23 cellular contexts compared by ENCODE assay signal in the genomic region with DNA sequence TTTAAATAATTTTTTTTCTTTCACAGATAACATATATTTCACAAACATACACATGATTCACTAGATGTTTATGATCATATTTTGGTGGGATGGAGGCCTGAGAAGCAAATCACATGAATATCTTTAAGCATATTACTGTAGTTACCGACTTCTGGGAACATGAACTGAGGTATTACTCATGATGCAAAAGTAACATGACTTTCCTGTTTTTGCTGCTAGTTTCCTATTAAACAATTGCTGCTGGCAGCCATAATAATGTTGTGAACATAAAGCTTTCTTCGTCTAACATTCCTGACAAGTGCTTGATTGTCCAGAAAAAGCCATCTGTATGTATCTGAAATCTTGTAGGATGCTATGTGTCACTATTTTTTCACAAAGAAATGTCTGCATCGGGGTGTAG.
DNase-seq lines count a peak whose midpoint lies in the region; ATAC-seq and TF ChIP-seq lines count a peak whose summit lies in the region.
"Had no signal": no experiment of that assay in that cellular context is flagged by ENCODE, and none has a peak within 500 bp of the region (broad histone marks: within the 10 kb centered on the region; RNA-seq: fewer than 3 reads in every experiment).

No MANE protein-coding gene starts in this region.

- ATAC-seq in SK-N-SH treated with all-trans-retinoic acid at 6 μM for 48 hours, result no peak
- ATAC-seq in GM19397 (IDR thresholded peaks at IDR 0.05; ENCODE audit: unreplicated experiment), result no peak

- no peak for DNase-seq in SK-N-SH
- DNase-seq in epithelial cell of esophagus (ENCODE audit: low read depth), result peak; percentile 6
- DNase-seq in lung microvascular endothelial cell (ENCODE audit: low read depth in 2 of 2), result peak; percentile 85 to 93
- DNase-seq in NCI-H1417 (lab: John Stamatoyannopoulos, UW), result no peak
- no peak for DNase-seq in SK-N-DZ (ENCODE audit: low spot score)
- DNase-seq: Calu3; CD8-positive, alpha-beta memory T cell; DMS153; DND-41; HCEC 1CT; NCI-H1092 treated with DMSO at 0.1 percent for 48 hours; NCI-H146; NCI-H1930; NCI-H2107; NCI-H446 treated with DMSO at 0.1 percent for 48 hours; NCI-H526; RPMI8226; SHP77; SW 1271 had no signal

- no peak overlapping the region for H3K4me2 ChIP-seq in SK-N-SH

- no peaks in the 10 kb centered on the region for H3K79me2 ChIP-seq in SK-N-SH (ENCODE audit: insufficient read depth)

- peak overlapping the region; percentile 48; the same call in 1 of the 2 replicates for H2AFZ ChIP-seq in SK-N-SH (ENCODE audit: low read depth)

- H3K4me3 ChIP-seq in SK-N-SH (ENCODE audit: low read depth in 2 of 2, low read length in 1 of 2), result no peak overlapping the region
- H3K4me3 ChIP-seq in epithelial cell of esophagus (ENCODE audit: low read length), result no peak overlapping the region
- no peak overlapping the region for H3K4me3 ChIP-seq in subcutaneous abdominal adipose tissue (ENCODE audit: low read depth in 1 of 5, low read length in 5 of 5)

- TF ChIP-seq CTCF in SK-N-SH (IDR thresholded peaks at IDR 0.05) (no peak), epithelial cell of esophagus (IDR thresholded peaks at IDR 0.05; ENCODE audit: insufficient read depth, low read depth, low read length, missing control alignments) (no peak)

- POLR2A ChIA-PET in SK-N-SH (lab: Yijun Ruan, JAX), result no interaction called here

- CTCF ChIA-PET in SK-N-SH (lab: Yijun Ruan, JAX), result interaction anchor here (0.8 to 1.2 kb wide), 2 partner anchors 40 to 79 kb away, joined by 3 read pairs; no protein-coding TSS in a partner anchor

- H3K4me1 ChIP-seq in SK-N-SH (ENCODE audit: control insufficient read depth in 1 of 2, insufficient read depth in 2 of 2, low read depth in 1 of 2, low read length in 1 of 2) (peaks cover 0 to 10% of the 10 kb centered on the region in 2 experiments; a peak in 3 of 4 replicates), subcutaneous abdominal adipose tissue (ENCODE audit: control insufficient read depth in 5 of 5, insufficient read depth in 5 of 5, low read length in 5 of 5) (peaks cover 0 to 26% (median 3%) of the 10 kb centered on the region in 5 donors)

- TF ChIP-seq EP300 in SK-N-SH (IDR thresholded peaks at IDR 0.05; ENCODE audit: borderline replicate concordance in 1 of 2, low read depth in 1 of 2, low read length in 1 of 2), result no peak

- H3K9ac ChIP-seq in SK-N-SH, result no peak overlapping the region
- no peak overlapping the region for H3K9ac ChIP-seq in subcutaneous abdominal adipose tissue (ENCODE audit: low read length in 5 of 5)

- H3K9me3 ChIP-seq in SK-N-SH (no peaks in the 10 kb centered on the region), subcutaneous abdominal adipose tissue (ENCODE audit: control insufficient read depth in 5 of 5, low read length in 5 of 5) (no peaks in the 10 kb centered on the region)

- H3K27ac ChIP-seq in SK-N-SH (ENCODE audit: low read depth in 2 of 2, low read length in 1 of 2) (no peak overlapping the region), subcutaneous abdominal adipose tissue (ENCODE audit: low read depth, low read length) (peak overlapping the region; percentile 21)
- H3K27ac ChIP-seq: 22Rv1 had no signal

- TF ChIP-seq RAD21 in SK-N-SH (IDR thresholded peaks at IDR 0.05; ENCODE audit: low read length), result no peak

- no peaks in the 10 kb centered on the region for H3K9me2 ChIP-seq in SK-N-SH

- H3K36me3 ChIP-seq in SK-N-SH (replicated peaks in 1 of 2; ENCODE audit: control insufficient read depth in 1 of 2, insufficient read depth in 2 of 2, low read length in 1 of 2), result no peaks in the 10 kb centered on the region
- H3K36me3 ChIP-seq in subcutaneous abdominal adipose tissue (ENCODE audit: control insufficient read depth in 5 of 5, insufficient read depth in 5 of 5, low read length in 5 of 5), result no peaks in the 10 kb centered on the region

- WGBS in SK-N-SH (ENCODE audit: low lambda C conversion rate), result 53% methylated on average over 3 of the region's 3 CpGs

- H4K20me1 ChIP-seq in SK-N-SH (ENCODE audit: insufficient read depth), result no peaks in the 10 kb centered on the region

- no peaks in the 10 kb centered on the region for H3F3A ChIP-seq in SK-N-SH (replicated peaks; ENCODE audit: insufficient read depth)

- H3K27me3 ChIP-seq in SK-N-SH (ENCODE audit: insufficient read depth) (no peaks in the 10 kb centered on the region), subcutaneous abdominal adipose tissue (ENCODE audit: control insufficient read depth in 5 of 5, insufficient read depth in 4 of 5, low read length in 5 of 5) (peaks cover 0 to 2% (median 0%) of the 10 kb centered on the region in 5 donors)

TF ChIP-seq in SK-N-SH, 30 proteins besides CTCF, POLR2A, EP300 and RAD21 (continues in another document):
- TF ChIP-seq TCF12 (IDR thresholded peaks at IDR 0.05), result no peak
- TF ChIP-seq SIN3A (IDR thresholded peaks at IDR 0.05; ENCODE audit: borderline replicate concordance, low read depth, low read length), result no peak
- no peak for TF ChIP-seq EZH2phosphoT487 (IDR thresholded peaks at IDR 0.05; ENCODE audit: borderline replicate concordance, low read depth)
- TF ChIP-seq, protein P1, sequence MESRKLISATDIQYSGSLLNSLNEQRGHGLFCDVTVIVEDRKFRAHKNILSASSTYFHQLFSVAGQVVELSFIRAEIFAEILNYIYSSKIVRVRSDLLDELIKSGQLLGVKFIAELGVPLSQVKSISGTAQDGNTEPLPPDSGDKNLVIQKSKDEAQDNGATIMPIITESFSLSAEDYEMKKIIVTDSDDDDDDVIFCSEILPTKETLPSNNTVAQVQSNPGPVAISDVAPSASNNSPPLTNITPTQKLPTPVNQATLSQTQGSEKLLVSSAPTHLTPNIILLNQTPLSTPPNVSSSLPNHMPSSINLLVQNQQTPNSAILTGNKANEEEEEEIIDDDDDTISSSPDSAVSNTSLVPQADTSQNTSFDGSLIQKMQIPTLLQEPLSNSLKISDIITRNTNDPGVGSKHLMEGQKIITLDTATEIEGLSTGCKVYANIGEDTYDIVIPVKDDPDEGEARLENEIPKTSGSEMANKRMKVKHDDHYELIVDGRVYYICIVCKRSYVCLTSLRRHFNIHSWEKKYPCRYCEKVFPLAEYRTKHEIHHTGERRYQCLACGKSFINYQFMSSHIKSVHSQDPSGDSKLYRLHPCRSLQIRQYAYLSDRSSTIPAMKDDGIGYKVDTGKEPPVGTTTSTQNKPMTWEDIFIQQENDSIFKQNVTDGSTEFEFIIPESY (IDR thresholded peaks at IDR 0.05; ENCODE audit: borderline replicate concordance, low read depth), result no peak
- TF ChIP-seq MEF2A (IDR thresholded peaks at IDR 0.05; ENCODE audit: borderline replicate concordance, low read depth), result no peak
- TF ChIP-seq ELF1 (IDR thresholded peaks at IDR 0.05), result no peak
- TF ChIP-seq, protein P2, sequence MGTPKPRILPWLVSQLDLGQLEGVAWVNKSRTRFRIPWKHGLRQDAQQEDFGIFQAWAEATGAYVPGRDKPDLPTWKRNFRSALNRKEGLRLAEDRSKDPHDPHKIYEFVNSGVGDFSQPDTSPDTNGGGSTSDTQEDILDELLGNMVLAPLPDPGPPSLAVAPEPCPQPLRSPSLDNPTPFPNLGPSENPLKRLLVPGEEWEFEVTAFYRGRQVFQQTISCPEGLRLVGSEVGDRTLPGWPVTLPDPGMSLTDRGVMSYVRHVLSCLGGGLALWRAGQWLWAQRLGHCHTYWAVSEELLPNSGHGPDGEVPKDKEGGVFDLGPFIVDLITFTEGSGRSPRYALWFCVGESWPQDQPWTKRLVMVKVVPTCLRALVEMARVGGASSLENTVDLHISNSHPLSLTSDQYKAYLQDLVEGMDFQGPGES (IDR thresholded peaks at IDR 0.05; ENCODE audit: low read depth, low read length), result no peak

TF ChIP-seq in SK-N-SH treated with all-trans-retinoic acid at 6 μM for 48 hours, 23 proteins besides CTCF, POLR2A, EP300 and RAD21 (continues in another document):
- TF ChIP-seq CSDC2 (CRISPR knock-in tag; IDR thresholded peaks at IDR 0.05) (no peak), TOX (CRISPR knock-in tag; IDR thresholded peaks at IDR 0.05; ENCODE audit: borderline replicate concordance) (no peak), TCF4 (CRISPR knock-in tag; IDR thresholded peaks at IDR 0.05; ENCODE audit: borderline replicate concordance) (no peak), RARB (CRISPR knock-in tag; IDR thresholded peaks at IDR 0.05) (no peak), ISL1 (CRISPR knock-in tag; IDR thresholded peaks at IDR 0.05) (no peak), ZFP30 (CRISPR knock-in tag; IDR thresholded peaks at IDR 0.05) (no peak)
- TF ChIP-seq, protein P3, sequence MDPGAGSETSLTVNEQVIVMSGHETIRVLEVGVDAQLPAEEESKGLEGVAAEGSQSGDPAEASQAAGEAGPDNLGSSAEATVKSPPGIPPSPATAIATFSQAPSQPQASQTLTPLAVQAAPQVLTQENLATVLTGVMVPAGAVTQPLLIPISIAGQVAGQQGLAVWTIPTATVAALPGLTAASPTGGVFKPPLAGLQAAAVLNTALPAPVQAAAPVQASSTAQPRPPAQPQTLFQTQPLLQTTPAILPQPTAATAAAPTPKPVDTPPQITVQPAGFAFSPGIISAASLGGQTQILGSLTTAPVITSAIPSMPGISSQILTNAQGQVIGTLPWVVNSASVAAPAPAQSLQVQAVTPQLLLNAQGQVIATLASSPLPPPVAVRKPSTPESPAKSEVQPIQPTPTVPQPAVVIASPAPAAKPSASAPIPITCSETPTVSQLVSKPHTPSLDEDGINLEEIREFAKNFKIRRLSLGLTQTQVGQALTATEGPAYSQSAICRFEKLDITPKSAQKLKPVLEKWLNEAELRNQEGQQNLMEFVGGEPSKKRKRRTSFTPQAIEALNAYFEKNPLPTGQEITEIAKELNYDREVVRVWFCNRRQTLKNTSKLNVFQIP (CRISPR knock-in tag; IDR thresholded peaks at IDR 0.05; ENCODE audit: borderline replicate concordance, low read depth), result no peak

Comparison
In these comparisons a context has a peak if more than half of its experiments do, and no peak if none do; other contexts are left out.
1. DNase-seq: peak in epithelial cell of esophagus (single experiment) and lung microvascular endothelial cell (2 of 2); none in SK-N-SH (single experiment), NCI-H1417 (0 of 3) and SK-N-DZ (single experiment).